Comparison of ENCODE assay signal across 8 cellular contexts in the genomic region with DNA sequence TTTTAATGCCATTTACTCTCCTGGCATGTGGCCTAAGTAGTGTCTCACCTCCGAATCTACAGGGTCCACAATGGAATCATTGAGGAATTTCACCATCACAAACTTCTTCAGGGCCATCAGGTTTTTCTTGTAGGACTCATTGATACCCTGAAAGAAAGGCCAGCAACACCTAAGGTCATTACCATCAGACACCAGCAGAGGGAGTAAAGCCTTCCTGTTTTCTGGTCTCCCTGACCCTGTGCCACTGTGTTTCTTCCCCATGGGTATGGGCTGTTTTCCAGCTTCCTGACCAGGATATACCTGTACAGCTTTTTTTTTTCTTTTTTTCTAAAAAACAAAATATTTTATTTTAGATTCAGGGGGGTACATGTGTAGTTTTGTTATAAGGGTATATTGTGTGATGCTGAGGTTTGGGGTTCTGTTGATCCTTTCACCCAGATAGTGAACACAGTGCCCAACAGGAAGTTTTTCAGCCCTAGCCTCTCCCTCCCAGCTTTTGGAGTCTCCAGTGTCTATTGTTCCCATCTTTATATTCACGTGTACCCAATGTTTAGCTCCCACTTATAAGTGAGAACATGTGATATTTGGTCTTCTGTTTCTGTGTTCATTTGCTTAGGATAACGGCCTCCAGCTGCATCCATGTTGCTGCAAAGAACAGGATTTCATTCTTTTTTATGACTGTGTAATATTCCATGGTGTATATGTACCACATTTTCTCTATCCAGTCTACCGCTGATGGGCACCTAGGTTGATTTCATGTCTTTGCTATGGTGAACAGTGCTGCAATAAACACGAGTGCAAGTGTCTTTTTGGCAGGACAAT. TPM values are rescaled to one million over a fixed set of nuclear protein-coding genes. Genes with fewer than 3 reads are reported as not detected.
A peak's percentile ranks its signal among the peaks of the same experiment; 100 is the strongest.
DNase-seq lines count a peak whose midpoint lies in the region; ATAC-seq, FAIRE-seq and TF ChIP-seq lines count a peak whose summit lies in the region.

No MANE protein-coding gene starts in this region.

- H3K27ac Mint-ChIP-seq in naive B cell = peak overlapping the region in 2 of 6 donors; percentile 33 to 84

- H3K79me1 ChIP-seq in H1 (ENCODE audit: low read depth, low read length) = no peaks in the 10 kb centered on the region

- H3K79me2 ChIP-seq in H1 (ENCODE audit: control insufficient read depth in 1 of 2, insufficient read depth in 2 of 2, low read length in 2 of 2) = no peaks in the 10 kb centered on the region

- ATAC-seq in naive B cell (ENCODE audit: low read depth in 2 of 2) = peak; percentile 58 to 73
- ATAC-seq in HG03135 (IDR thresholded peaks at IDR 0.05; ENCODE audit: unreplicated experiment) = no peak

- TF ChIP-seq RAD21 in H1 (IDR thresholded peaks at IDR 0.05 in 1 of 2, conservative IDR thresholded peaks at IDR 0.05 in 1 of 2; ENCODE audit: low read depth in 2 of 2, low read length in 2 of 2) = peak; percentile 69 to 74

- no peak overlapping the region for H4K5ac ChIP-seq in H1 (ENCODE audit: insufficient read length, low read depth, low read length)

- H3K9me3 Mint-ChIP-seq in naive B cell = no peaks in the 10 kb centered on the region

- 87% methylated on average over 5 of the region's 5 CpGs; no CpG with 5 or more reads in 1 of the 2 experiments for WGBS in H1 (ENCODE audit: extremely low coverage in 1 of 2, insufficient coverage in 1 of 2, insufficient read length in 1 of 2, insufficient replicate concordance in 2 of 2, low coverage in 1 of 2, low lambda C conversion rate in 2 of 2, missing lambda C conversion rate in 1 of 2), 2 experiments

- no peak overlapping the region for H3K56ac ChIP-seq in H1 (replicated peaks; ENCODE audit: insufficient read length, low read depth, low read length)

- no peak overlapping the region for H3K4ac ChIP-seq in H1 (replicated peaks; ENCODE audit: insufficient read length, low read depth, low read length)

- H4K91ac ChIP-seq in H1 (replicated peaks; ENCODE audit: insufficient read length, low read length) = no peak overlapping the region

- no peaks in the 10 kb centered on the region for H3K27me3 Mint-ChIP-seq in naive B cell

- TF ChIP-seq CTCF in H1 (IDR thresholded peaks at IDR 0.05; ENCODE audit: control extremely low read depth in 1 of 3, insufficient read depth in 1 of 3, low read depth in 1 of 3, low read length in 3 of 3) = peak; percentile 42 to 80 (median 66)

- no peak overlapping the region for H3K4me3 Mint-ChIP-seq in naive B cell

- TF ChIP-seq POLR2A in H1 (IDR thresholded peaks at IDR 0.05; ENCODE audit: control extremely low read depth in 1 of 2, low read depth in 2 of 2, low read length in 2 of 2) = no peak

- no peak overlapping the region for H3K4me2 ChIP-seq in H1 (ENCODE audit: insufficient read depth in 1 of 2, low read depth in 2 of 2, low read length in 2 of 2)

- peaks cover 12 to 73% (median 35%) of the 10 kb centered on the region in 4 experiments for H3K36me3 ChIP-seq in H1 (ENCODE audit: control insufficient read depth in 2 of 4, insufficient read depth in 4 of 4, low read length in 3 of 4)

- no peak overlapping the region for H4K8ac ChIP-seq in H1 (ENCODE audit: extremely low read depth, insufficient read depth, low read length)

- no peak overlapping the region for H3K9ac ChIP-seq in H1 (replicated peaks in 1 of 4; ENCODE audit: extremely low read depth in 1 of 4, low read depth in 3 of 4, low read length in 3 of 4)

- H2BK15ac ChIP-seq in H1 (ENCODE audit: low read length) = no peak overlapping the region

- no peak overlapping the region for H2AFZ ChIP-seq in H1 (ENCODE audit: low read length)

- no peaks in the 10 kb centered on the region for H3K36me3 Mint-ChIP-seq in naive B cell

- peak; percentile 82 for FAIRE-seq in H1 (lab: Jason Lieb, UNC)
- FAIRE-seq in urothelium cell line (lab: Jason Lieb, UNC) = no peak

- no peak overlapping the region for H2BK12ac ChIP-seq in H1 (ENCODE audit: low read depth, low read length)

- peaks cover 14 to 30% (median 17%) of the 10 kb centered on the region in 3 donors for H3K4me1 Mint-ChIP-seq in naive B cell

- H3K9me3 ChIP-seq in H1 (ENCODE audit: insufficient read depth in 2 of 2, low read depth in 1 of 2, low read length in 1 of 2) = no peaks in the 10 kb centered on the region

- H3K4me3 ChIP-seq in H1 (ENCODE audit: extremely low read depth in 1 of 4, insufficient read depth in 2 of 4, low read depth in 3 of 4, low read length in 4 of 4) = no peak overlapping the region

- no peaks in the 10 kb centered on the region for H3K27me3 ChIP-seq in H1 (replicated peaks in 1 of 4; ENCODE audit: control insufficient read depth in 3 of 4, extremely low read depth in 1 of 4, insufficient read depth in 3 of 4, low read length in 3 of 4)

- no peak overlapping the region for H3K27ac ChIP-seq in H1 (ENCODE audit: low read depth, low read length)

- H3K14ac ChIP-seq in H1 (ENCODE audit: insufficient read length) = no peak overlapping the region

- peaks cover 0 to 1% of the 10 kb centered on the region in 2 experiments for H4K20me1 ChIP-seq in H1 (replicated peaks in 1 of 2; ENCODE audit: control insufficient read depth in 1 of 2, insufficient read depth in 2 of 2, low read length in 2 of 2)

- no peaks in the 10 kb centered on the region for H3K4me1 ChIP-seq in H1 (replicated peaks in 1 of 4; ENCODE audit: control insufficient read depth in 3 of 4, insufficient read depth in 4 of 4, low read length in 3 of 4)

- no peak overlapping the region for H2BK120ac ChIP-seq in H1 (replicated peaks; ENCODE audit: low read depth, low read length)

- no peak for TF ChIP-seq EP300 in H1 (IDR thresholded peaks at IDR 0.05; ENCODE audit: borderline replicate concordance in 1 of 2, low read depth in 2 of 2, low read length in 2 of 2)

- no peaks in the 10 kb centered on the region for H3K23me2 ChIP-seq in H1 (ENCODE audit: low read depth, low read length)

- POLR2A ChIA-PET in H1 (lab: Charles Lee; ENCODE audit: partially characterized antibody) = interaction anchor here (1.0 to 1.3 kb wide), 2 partner anchors 11 to 21 kb away, joined by 3 read pairs; no protein-coding TSS in a partner anchor

- H2AK5ac ChIP-seq in H1 (ENCODE audit: low read depth, low read length) = no peak overlapping the region

- no peak overlapping the region for H2BK5ac ChIP-seq in H1 (ENCODE audit: low read depth, low read length)

- DNase-seq in Ammon's horn (ENCODE audit: low spot score) = peak; percentile 67
- DNase-seq in GM19240 (ENCODE audit: insufficient read length, low spot score) = peak; percentile 21
- DNase-seq in NCI-H2196 treated with DMSO at 0.1 percent for 48 hours (lab: John Stamatoyannopoulos, UW; ENCODE audit: unreplicated experiment) = peak; percentile 25
- peak; percentile 19 for DNase-seq in activated CD4-positive, CD25-positive, alpha-beta regulatory T cell treated with anti-CD3 and anti-CD28 coated beads, Interleukin-2, amount 50 U/mL, for 16 hours (ENCODE audit: low read depth, low spot score)
- peak in 1 of 2 experiments; percentile 79 for DNase-seq in H1 (ENCODE audit: low read depth in 1 of 2, low spot score in 2 of 2)
- peak; percentile 46 for DNase-seq in naive B cell
- DNase-seq in urothelium cell line (ENCODE audit: low spot score) = peak; percentile 74

- no peak overlapping the region for H2BK20ac ChIP-seq in H1 (ENCODE audit: low read length)

- no peak overlapping the region for H3K23ac ChIP-seq in H1 (ENCODE audit: insufficient read length)

- no peak overlapping the region for H3K18ac ChIP-seq in H1 (ENCODE audit: extremely low read depth, low read length)

- CTCF ChIA-PET in H1 (lab: Charles Lee; ENCODE audit: partially characterized antibody) = interaction anchor here (0.6 to 5.7 kb wide), 22 partner anchors 10 to 373 kb away, joined by 3 to 28 read pairs (median 4); no protein-coding TSS in a partner anchor

TF ChIP-seq in H1, 55 proteins besides CTCF, POLR2A, EP300 and RAD21 (continues in another document):
- 0 out of 2 replicates have a peak, but pooled peaks have one; percentile 22 for TF ChIP-seq GABPA (IDR thresholded peaks at IDR 0.05; ENCODE audit: borderline replicate concordance, insufficient read depth, low read length)

RNA-seq across cellular contexts. Expression of a gene that starts 18.3 kb away (rescaled TPM):
- total RNA-seq in H1 (2021; fragmentation: NEBNext Ultra II Directional; extraction: Animal tissue kit (Norgen Biotek cat#: 25700)) = 141 and 150 TPM in 2 replicates
- 38.8 and 77.1 TPM in 2 replicates for polyA plus RNA-seq in H1 (2011; rRNA removed)
- polyA plus RNA-seq in H1 (2011; cell fraction: cytosol; rRNA removed) = 56.0 TPM
- 62.0 TPM for polyA plus RNA-seq in H1 (2011; cell fraction: nucleus; rRNA removed)
- polyA plus RNA-seq in H1 (2012, experiment 1 of 2) = 118 to 158 TPM (median 141 TPM) in 4 replicates
- 25.5 TPM for polyA plus RNA-seq in H1 (2012, experiment 2 of 2)
- polyA plus RNA-seq in H1 (2013, experiment 1 of 2) = 251 TPM
- 317 TPM for polyA plus RNA-seq in H1 (2013, experiment 2 of 2)
- polyA minus RNA-seq in H1 (2011; rRNA and poly(A)+ RNA removed) = 134 and 143 TPM in 2 replicates
- polyA minus RNA-seq in H1 (2011; cell fraction: cytosol; rRNA and poly(A)+ RNA removed) = 47.7 TPM
- 34.6 TPM for polyA minus RNA-seq in H1 (2011; cell fraction: nucleus; rRNA and poly(A)+ RNA removed)
- polyA plus RNA-seq in naive B cell (ENCODE audit: low read depth in 6 of 6) = 100 to 1,000 TPM; 110 to 213 (median 133) TPM

RNA-seq across cellular contexts. Expression of a gene that starts 38.2 kb away (rescaled TPM):
- total RNA-seq in H1 (2021; fragmentation: NEBNext Ultra II Directional; extraction: Animal tissue kit (Norgen Biotek cat#: 25700)) = 274 and 295 TPM in 2 replicates
- polyA plus RNA-seq in H1 (2011; rRNA removed) (94.5 and 140 TPM in 2 replicates), naive B cell (ENCODE audit: low read depth in 6 of 6) (100 to 1,000 TPM; 550 to 750 (median 592) TPM)
- 156 TPM for polyA plus RNA-seq in H1 (2011; cell fraction: cytosol; rRNA removed)
- polyA plus RNA-seq in H1 (2011; cell fraction: nucleus; rRNA removed) = 89.4 TPM
- 209 to 252 TPM (median 215 TPM) in 4 replicates for polyA plus RNA-seq in H1 (2012, experiment 1 of 2)
- 43.4 TPM for polyA plus RNA-seq in H1 (2012, experiment 2 of 2)
- polyA plus RNA-seq in H1 (2013, experiment 1 of 2) = 215 TPM
- polyA plus RNA-seq in H1 (2013, experiment 2 of 2) = 209 TPM
- polyA minus RNA-seq in H1 (2011; rRNA and poly(A)+ RNA removed) = 180 and 198 TPM in 2 replicates
- 93.9 TPM for polyA minus RNA-seq in H1 (2011; cell fraction: cytosol; rRNA and poly(A)+ RNA removed)
- polyA minus RNA-seq in H1 (2011; cell fraction: nucleus; rRNA and poly(A)+ RNA removed) = 77.0 TPM
